ENCODE assay signal across 8 cellular contexts in genomic region chr5:140042551-140043507, GRCh38. TPM values are rescaled to one million over a fixed set of nuclear protein-coding genes. Genes with fewer than 3 reads are reported as not detected.
DNase-seq lines count a peak whose midpoint lies in the region; ATAC-seq, FAIRE-seq and TF ChIP-seq lines count a peak whose summit lies in the region.

Gene NRG2, minus strand, starts transcription at chr5:140043299.

- DNase-seq in D721Med (ENCODE audit: insufficient read length, low spot score) (peak; percentile 63), HuH-7 (ENCODE audit: low spot score) (peak; percentile 79), SW 1271 (lab: John Stamatoyannopoulos, UW) (peak; percentile 90 to 92), right atrium auricular region (ENCODE audit: low spot score) (peak; percentile 72), prostate gland (ENCODE audit: low spot score) (peak; percentile 16), dedifferentiated amniotic fluid mesenchymal stem cell (ENCODE audit: extremely low spot score) (no peak)

- intact Hi-C loops in prostate gland (cut with DNase I), result no loop called here

- H3K27me3 ChIP-seq in right atrium auricular region (no peaks in the 10 kb centered on the region), prostate gland (replicated peaks; ENCODE audit: insufficient read depth) (no peaks in the 10 kb centered on the region)

- TF ChIP-seq CTCF in D721Med (IDR thresholded peaks at IDR 0.05; ENCODE audit: insufficient read depth, missing control alignments), result peak; percentile 31
- TF ChIP-seq CTCF in right atrium auricular region (IDR thresholded peaks at IDR 0.05), result peak; percentile 61 to 65
- TF ChIP-seq CTCF in prostate gland (IDR thresholded peaks at IDR 0.05), result peak in 2 of 4 experiments; percentile 31 to 39

- H3K9me3 ChIP-seq in right atrium auricular region, result no peaks in the 10 kb centered on the region
- no peaks in the 10 kb centered on the region for H3K9me3 ChIP-seq in prostate gland

- H3K27ac ChIP-seq in angular gyrus (ENCODE audit: low read depth, low read length), result peak within 1 kb of the TSS; percentile 87
- peak within 1 kb of the TSS; percentile 76 to 77 for H3K27ac ChIP-seq in right atrium auricular region
- H3K27ac ChIP-seq in prostate gland, result peak within 1 kb of the TSS in 1 of 2 donors; percentile 41

- no peak for TF ChIP-seq POLR2A in prostate gland (IDR thresholded peaks at IDR 0.05)

- H3K4me1 ChIP-seq in right atrium auricular region, result peaks cover 0 to 41% of the 10 kb centered on the region in 2 donors
- no peaks in the 10 kb centered on the region for H3K4me1 ChIP-seq in prostate gland (replicated peaks)

- under 1% methylated on average over 48 of the region's 91 CpGs for WGBS in prostate gland

- no peak for FAIRE-seq in D721Med (lab: Jason Lieb, UNC)

- H3K36me3 ChIP-seq in right atrium auricular region (no peaks in the 10 kb centered on the region), prostate gland (no peaks in the 10 kb centered on the region)

- H3K4me3 ChIP-seq in right atrium auricular region (peak within 1 kb of the TSS; percentile 58 to 73), prostate gland (peak within 1 kb of the TSS; percentile 43 to 46)

- ATAC-seq in GM21423 (IDR thresholded peaks at IDR 0.05; ENCODE audit: unreplicated experiment), result peak; percentile 58

RNA-seq across cellular contexts. Expression of gene NRG2, which starts in this region (rescaled TPM):
- 1 to 10 TPM; 1.8 to 1.9 TPM for total RNA-seq in right atrium auricular region
- 10 to 100 TPM in 1 of 2 donors, 1 to 10 TPM in 1; 6.6 to 11.1 TPM for total RNA-seq in prostate gland
